ENCODE assay signal across 23 cellular contexts in genomic region chr1:118649406-118649805, GRCh38.
"Had no signal": no experiment of that assay in that cellular context is flagged by ENCODE, and none has a peak within 500 bp of the region (broad histone marks: within the 10 kb centered on the region; RNA-seq: fewer than 3 reads in every experiment).

No MANE protein-coding gene starts in this region.

- H3K4me1 ChIP-seq: ascending aorta, esophagus squamous epithelium had no signal

- H3K36me3 ChIP-seq: ascending aorta, brain microvascular endothelial cell, esophagus squamous epithelium had no signal

- H3K4me3 ChIP-seq: ascending aorta, coronary artery, dorsolateral prefrontal cortex, esophagus squamous epithelium had no signal

- H3K27me3 ChIP-seq: ascending aorta, brain microvascular endothelial cell, dorsolateral prefrontal cortex, esophagus squamous epithelium had no signal

- ATAC-seq: activated CD4-positive, alpha-beta T cell treated with anti-CD3 and anti-CD28 coated beads for 36 hours; activated naive CD4-positive, alpha-beta T cell treated with anti-CD3 and anti-CD28 coated beads, Interleukin-2, amount 50 U/mL, for 72 hours; activated T-cell treated with anti-CD3 and anti-CD28 coated beads, Interleukin-2, amount 50 U/mL, for 72 hours had no signal

- H3K27ac ChIP-seq: ascending aorta, brain microvascular endothelial cell, coronary artery, dorsolateral prefrontal cortex, esophagus squamous epithelium had no signal

- H3K9me3 ChIP-seq: ascending aorta, esophagus squamous epithelium had no signal

- DNase-seq: activated CD4-positive, alpha-beta memory T cell treated with anti-CD3 and anti-CD28 coated beads for 36 hours; activated CD4-positive, alpha-beta T cell treated with anti-CD3 and anti-CD28 coated beads for 36 hours; activated CD4-positive, alpha-beta T cell treated with anti-CD3 and anti-CD28 coated beads, Interleukin-2, amount 10 ng/mL, durations not matched to agents 24 days and 14 days; activated CD4-positive, CD25-positive, alpha-beta regulatory T cell; activated CD4-positive, CD25-positive, alpha-beta regulatory T cell treated with anti-CD3 and anti-CD28 coated beads, Interleukin-2, amount 50 U/mL, for 72 hours; activated CD8-positive, alpha-beta memory T cell treated with anti-CD3 and anti-CD28 coated beads, Interleukin-2, amount 50 U/mL, for 48 hours; activated gamma-delta T cell; activated naive CD4-positive, alpha-beta T cell; activated naive CD4-positive, alpha-beta T cell treated with anti-CD3 and anti-CD28 coated beads, Interleukin-2, amount 10 ng/mL, durations not matched to agents 7 days and 5 days; activated naive CD8-positive, alpha-beta T cell treated with anti-CD3 and anti-CD28 coated beads, Interleukin-2, amount 10 ng/mL, durations not matched to agents 7 days and 5 days; activated T-cell treated with anti-CD3 and anti-CD28 coated beads for 4 hours; activated T-cell treated with anti-CD3 and anti-CD28 coated beads, Interleukin-2, amount 50 U/mL, for 24 hours; activated T-cell treated with anti-CD3 and anti-CD28 coated beads, Interleukin-2, amount 50 U/mL, for 72 hours; brain microvascular endothelial cell; dorsolateral prefrontal cortex; effector memory CD4-positive, alpha-beta T cell; erythroblast; esophagus squamous epithelium; foreskin fibroblast; T-helper 2 cell had no signal
